In the genomic region with DNA sequence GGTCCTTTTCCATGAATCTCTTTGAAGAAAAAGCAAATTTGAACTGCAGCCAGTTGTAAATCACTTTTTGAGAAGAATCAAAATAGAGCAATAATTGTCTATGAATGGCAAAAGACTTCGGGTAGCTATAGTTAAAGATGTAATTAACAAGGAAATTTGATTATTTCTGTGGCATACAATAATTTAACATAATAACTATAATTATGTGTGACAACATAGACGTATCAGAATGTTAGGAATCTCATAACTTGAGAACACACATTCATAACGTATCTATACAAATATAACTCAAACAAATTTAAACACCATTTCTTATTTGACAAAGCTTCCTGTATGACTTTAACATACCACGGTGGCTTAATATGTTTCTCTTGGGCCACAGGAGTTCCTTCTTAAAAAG, we compare ENCODE assay signal across 5 cellular contexts. TPM values are rescaled to one million over a fixed set of nuclear protein-coding genes. Genes with fewer than 3 reads are reported as not detected.
"Had no signal": no experiment of that assay in that cellular context is flagged by ENCODE, and none has a peak within 500 bp of the region (broad histone marks: within the 10 kb centered on the region; RNA-seq: fewer than 3 reads in every experiment).

No MANE protein-coding gene starts in this region.

- DNase-seq: IMR-90 had no signal

- H3K27ac ChIP-seq: HL-60 had no signal

- H3K4me3 ChIP-seq: K562 had no signal

- ATAC-seq: HepG2, K562 had no signal

RNA-seq across cellular contexts. Expression of a gene that starts 36.0 kb away (rescaled TPM):
- total RNA-seq: HepG2, HT-29, K562 had no signal
- polyA plus RNA-seq: HepG2, K562 had no signal
